8 cellular contexts compared by ENCODE assay signal in the genomic region with DNA sequence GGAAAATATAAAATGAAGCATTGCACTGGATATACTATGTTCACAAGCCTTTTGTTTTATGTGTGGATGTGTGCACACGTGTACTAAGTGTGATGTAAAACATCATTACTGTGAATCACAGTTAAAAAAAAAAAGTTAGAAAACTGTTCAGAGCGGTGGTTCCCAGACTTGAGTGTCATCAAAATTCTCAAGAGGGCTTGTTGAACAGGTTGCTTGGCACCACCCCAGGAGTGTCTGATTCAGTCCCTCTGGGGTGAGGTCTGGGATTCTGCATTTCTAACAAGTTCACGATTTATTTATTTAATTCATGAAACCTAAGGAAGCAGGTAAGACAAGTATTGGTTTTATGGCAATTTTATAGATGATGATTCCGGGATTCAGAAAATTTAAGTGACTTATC. TPM values are rescaled to one million over a fixed set of nuclear protein-coding genes. Genes with fewer than 3 reads are reported as not detected.
DNase-seq lines count a peak whose midpoint lies in the region; ATAC-seq and TF ChIP-seq lines count a peak whose summit lies in the region.

No MANE protein-coding gene starts in this region.

- no peaks in the 10 kb centered on the region for H3K27me3 Mint-ChIP-seq in CD4-positive, CD25-positive, alpha-beta regulatory T cell

- H4K20me1 ChIP-seq in SU-DHL-6 (ENCODE audit: low read depth, low read length) = 0 out of 2 replicates have a peak, but pooled peaks cover 11% of the 10 kb centered on the region
- no peaks in the 10 kb centered on the region for H4K20me1 ChIP-seq in hepatocyte (ENCODE audit: insufficient read depth, poor library complexity, severe bottlenecking)

- H3K27ac ChIP-seq in CD4-positive, CD25-positive, alpha-beta regulatory T cell (ENCODE audit: insufficient read depth, low read length, poor library complexity, severe bottlenecking) = no peak overlapping the region
- peak overlapping the region; percentile 81; the same call in 1 of the 2 replicates for H3K27ac ChIP-seq in SU-DHL-6 (ENCODE audit: low read depth, low read length)
- peak overlapping the region; percentile 12 for H3K27ac ChIP-seq in hepatocyte

- H3K4me3 Mint-ChIP-seq in CD4-positive, CD25-positive, alpha-beta regulatory T cell = peak overlapping the region; percentile 68 to 98 (median 87)

- ATAC-seq in CD4-positive, CD25-positive, alpha-beta regulatory T cell (ENCODE audit: low read depth in 2 of 2) = no peak
- ATAC-seq in GM21526 (IDR thresholded peaks at IDR 0.05; ENCODE audit: low FRiP score, unreplicated experiment) = no peak
- no peak for ATAC-seq in GM18873 (IDR thresholded peaks at IDR 0.05; ENCODE audit: low FRiP score, unreplicated experiment)

- peak overlapping the region; percentile 92 for H3K9ac ChIP-seq in SU-DHL-6 (ENCODE audit: low read length)

- in situ Hi-C loops in HAP-1 (cut with MboI; ENCODE audit: low sequenced_read_pairs) = no loop called here

- TF ChIP-seq CTCF in SU-DHL-6 (IDR thresholded peaks at IDR 0.05; ENCODE audit: insufficient read depth, low read length, poor library complexity, severe bottlenecking) (no peak), hepatocyte (IDR thresholded peaks at IDR 0.05; ENCODE audit: poor library complexity) (no peak)

- H3K27me3 ChIP-seq in CD4-positive, CD25-positive, alpha-beta regulatory T cell (ENCODE audit: control insufficient read depth, insufficient read depth, low read length) = no peaks in the 10 kb centered on the region
- H3K27me3 ChIP-seq in HAP-1 (ENCODE audit: low read depth) = no peaks in the 10 kb centered on the region
- no peaks in the 10 kb centered on the region for H3K27me3 ChIP-seq in SU-DHL-6 (ENCODE audit: low read length)
- no peaks in the 10 kb centered on the region for H3K27me3 ChIP-seq in hepatocyte

- no peaks in the 10 kb centered on the region for H3K9me3 Mint-ChIP-seq in CD4-positive, CD25-positive, alpha-beta regulatory T cell

- H3K79me2 ChIP-seq in SU-DHL-6 (ENCODE audit: insufficient read depth, low read length) (peaks cover 66% of the 10 kb centered on the region), hepatocyte (peaks cover 28% of the 10 kb centered on the region)

- H3K9me3 ChIP-seq in CD4-positive, CD25-positive, alpha-beta regulatory T cell (ENCODE audit: control insufficient read depth in 2 of 2, low read length in 2 of 2) = no peaks in the 10 kb centered on the region
- no peaks in the 10 kb centered on the region for H3K9me3 ChIP-seq in HAP-1
- no peaks in the 10 kb centered on the region for H3K9me3 ChIP-seq in SU-DHL-6 (ENCODE audit: insufficient read depth, low read length)
- H3K9me3 ChIP-seq in hepatocyte (ENCODE audit: low read depth) = no peaks in the 10 kb centered on the region

- H3K9me2 ChIP-seq in SU-DHL-6 (replicated peaks; ENCODE audit: insufficient read depth, low read length) (no peaks in the 10 kb centered on the region), hepatocyte (replicated peaks; ENCODE audit: insufficient read depth) (no peaks in the 10 kb centered on the region)

- H3K4me2 ChIP-seq in SU-DHL-6 (ENCODE audit: low read depth, low read length, poor library complexity, severe bottlenecking) = peak overlapping the region; percentile 76
- peak overlapping the region; percentile 90 for H3K4me2 ChIP-seq in hepatocyte

- DNase-seq in CD4-positive, CD25-positive, alpha-beta regulatory T cell = no peak
- no peak for DNase-seq in HAP-1 (ENCODE audit: low spot score in 2 of 2)
- DNase-seq in hepatocyte (ENCODE audit: low spot score) = no peak
- no peak for DNase-seq in activated gamma-delta T cell treated with Interleukin-2 at 50 U/mL for 16 hours
- DNase-seq in cortex of kidney (lab: John Stamatoyannopoulos, UW) = no peak

- H3F3A ChIP-seq in SU-DHL-6 (ENCODE audit: insufficient read depth) = no peaks in the 10 kb centered on the region

- no peaks in the 10 kb centered on the region for H3K36me3 Mint-ChIP-seq in CD4-positive, CD25-positive, alpha-beta regulatory T cell

- H3K4me1 ChIP-seq in CD4-positive, CD25-positive, alpha-beta regulatory T cell (ENCODE audit: control insufficient read depth, insufficient read depth, low read length, poor library complexity, severe bottlenecking) = peaks cover 18% of the 10 kb centered on the region
- H3K4me1 ChIP-seq in HAP-1 (peaks cover 21% of the 10 kb centered on the region), hepatocyte (ENCODE audit: insufficient read depth) (no peaks in the 10 kb centered on the region)

- peaks cover 6 to 45% (median 14%) of the 10 kb centered on the region in 4 donors for H3K4me1 Mint-ChIP-seq in CD4-positive, CD25-positive, alpha-beta regulatory T cell

- H3K27ac Mint-ChIP-seq in CD4-positive, CD25-positive, alpha-beta regulatory T cell = no peak overlapping the region

- H2AFZ ChIP-seq in SU-DHL-6 (ENCODE audit: low read depth, low read length, severe bottlenecking) = no peak overlapping the region
- peak overlapping the region; percentile 80 for H2AFZ ChIP-seq in hepatocyte

- 57% methylated on average over 4 of the region's 4 CpGs for WGBS in hepatocyte (ENCODE audit: low lambda C conversion rate, missing lambda C conversion rate)

- no peak overlapping the region for H3K4me3 ChIP-seq in CD4-positive, CD25-positive, alpha-beta regulatory T cell (ENCODE audit: low read depth, low read length)
- H3K4me3 ChIP-seq in HAP-1 (peak overlapping the region; percentile 97), SU-DHL-6 (ENCODE audit: insufficient read depth, low read length, poor library complexity, severe bottlenecking) (peak overlapping the region; percentile 93), hepatocyte (no peak overlapping the region)

- H3K36me3 ChIP-seq in CD4-positive, CD25-positive, alpha-beta regulatory T cell (ENCODE audit: control insufficient read depth, insufficient read depth, low read length) = no peaks in the 10 kb centered on the region
- peaks cover 37% of the 10 kb centered on the region for H3K36me3 ChIP-seq in HAP-1 (replicated peaks)
- H3K36me3 ChIP-seq in SU-DHL-6 (ENCODE audit: low read length) = peaks cover 35% of the 10 kb centered on the region; the same call in 1 of the 2 replicates
- no peaks in the 10 kb centered on the region for H3K36me3 ChIP-seq in hepatocyte (replicated peaks; ENCODE audit: insufficient read depth, low read depth)

RNA-seq across cellular contexts. Expression of gene CENPU, which starts 1.8 kb away (rescaled TPM):
- 11.0 TPM for total RNA-seq in CD4-positive, CD25-positive, alpha-beta regulatory T cell
- polyA plus RNA-seq in CD4-positive, CD25-positive, alpha-beta regulatory T cell = 1 to 10 TPM; 2.5 to 6.9 (median 3.5) TPM
- 10.0 and 10.2 TPM in 2 replicates for total RNA-seq in hepatocyte
- 6.1 and 7.8 TPM in 2 replicates for polyA plus RNA-seq in hepatocyte

Comparison
In these comparisons a context has a peak if more than half of its experiments do, and no peak if none do; other contexts are left out.
1. H3K4me3 ChIP-seq: peak in HAP-1 (single experiment) and SU-DHL-6 (single experiment); none in CD4-positive, CD25-positive, alpha-beta regulatory T cell (single experiment) and hepatocyte (single experiment).